Comparison of ENCODE assay signal across 9 cellular contexts in the genomic region with DNA sequence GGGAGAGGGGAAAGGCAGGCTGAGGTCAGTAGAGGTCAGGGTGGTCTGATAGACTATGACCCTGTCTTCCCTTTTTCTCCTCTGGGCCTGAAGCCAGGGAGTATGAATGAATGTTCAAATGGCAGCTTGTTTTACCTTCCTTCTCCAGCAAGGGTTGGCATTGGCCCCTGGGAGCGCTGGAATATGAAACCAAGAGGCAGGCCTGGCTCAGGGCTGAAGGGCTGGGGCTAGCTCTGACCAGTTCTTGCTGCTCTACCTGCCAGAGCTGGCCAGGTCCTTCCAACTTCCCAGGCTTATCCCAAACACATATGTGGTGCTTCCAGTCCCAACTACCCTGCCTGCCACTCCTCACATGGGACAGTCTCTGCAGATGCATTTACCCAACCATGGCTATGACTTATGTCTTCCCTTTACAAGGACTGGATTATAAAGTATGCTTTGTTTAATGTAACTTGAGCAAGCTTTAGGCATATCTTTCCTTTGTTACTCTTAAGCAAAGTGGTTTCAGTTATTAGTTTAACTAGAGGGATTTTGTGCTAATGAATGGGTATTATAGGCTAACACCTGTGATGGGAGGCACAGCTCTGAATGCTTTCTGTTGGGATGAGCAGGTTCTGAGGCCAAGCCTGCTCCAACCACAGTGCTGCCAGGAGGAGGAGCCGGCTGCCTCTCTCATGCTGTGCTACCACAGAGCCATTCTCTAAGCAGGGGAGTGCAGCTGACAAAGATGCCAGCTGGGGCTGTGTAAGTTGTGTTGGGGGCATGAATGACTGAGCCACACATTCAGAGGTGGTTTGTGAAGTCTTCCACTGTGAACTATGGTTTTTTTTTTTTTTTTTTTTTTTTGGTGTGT. TPM values are rescaled to one million over a fixed set of nuclear protein-coding genes. Genes with fewer than 3 reads are reported as not detected.
DNase-seq lines count a peak whose midpoint lies in the region; ATAC-seq, FAIRE-seq and TF ChIP-seq lines count a peak whose summit lies in the region.
"Had no signal": no experiment of that assay in that cellular context is flagged by ENCODE, and none has a peak within 500 bp of the region (broad histone marks: within the 10 kb centered on the region; RNA-seq: fewer than 3 reads in every experiment).

No MANE protein-coding gene starts in this region.

- FAIRE-seq in A549 (lab: Jason Lieb, UNC): no peak

- ATAC-seq in A549 (peak; percentile 64 to 80; a peak in 5 of 6 replicates), HG03196 (IDR thresholded peaks at IDR 0.05; ENCODE audit: unreplicated experiment) (no peak), GM19395 (IDR thresholded peaks at IDR 0.05; ENCODE audit: unreplicated experiment) (no peak)

- WGBS in A549 (ENCODE audit: missing lambda C conversion rate): 63% methylated on average over 2 of the region's 2 CpGs

- no peak overlapping the region for H3K4me2 ChIP-seq in A549

- no peaks in the 10 kb centered on the region for H3K4me1 ChIP-seq in A549

- CTCF ChIA-PET in A549 (lab: Yijun Ruan, JAX): interaction anchor here (0.6 to 2.9 kb wide), 9 partner anchors 11 to 75 kb away, joined by 3 to 26 read pairs (median 4); no protein-coding TSS in a partner anchor

- DNase-seq in A549 (ENCODE audit: low read depth in 1 of 2, low spot score in 1 of 2) (peak in 1 of 2 experiments; percentile 18), GM10266 (ENCODE audit: extremely low spot score) (no peak), iPS-NIHi7 (ENCODE audit: extremely low spot score) (peak; percentile 61), LoVo (ENCODE audit: low spot score) (no peak)
- DNase-seq in NK-92 treated with Interleukin-12 subunit alpha and Interleukin-12 subunit beta, amount 100 ng/mL, for 24 hours (lab: John Stamatoyannopoulos, UW): no peak
- DNase-seq: NCI-H187 had no signal

- no peak overlapping the region for H3K4me3 ChIP-seq in A549

- TF ChIP-seq CTCF in A549 (IDR thresholded peaks at IDR 0.05) (no peak), GM10266 (IDR thresholded peaks at IDR 0.05; ENCODE audit: control insufficient read depth, insufficient read depth, low read depth, missing control alignments) (peak; percentile 34), VCaP (conservative IDR thresholded peaks at IDR 0.05) (peak; percentile 37; the same call in 1 of the 2 replicates)

- no peak overlapping the region for H3K27ac ChIP-seq in A549
- H3K27ac ChIP-seq in VCaP: no peak overlapping the region

- TF ChIP-seq RAD21 in A549 (conservative IDR thresholded peaks at IDR 0.05 in 1 of 2, IDR thresholded peaks at IDR 0.05 in 1 of 2): no peak

- no peak for TF ChIP-seq POLR2A in A549 (IDR thresholded peaks at IDR 0.05; ENCODE audit: low read length)

- H3K9me3 ChIP-seq in A549: no peaks in the 10 kb centered on the region

- TF ChIP-seq EP300 in A549 (IDR thresholded peaks at IDR 0.05): no peak

- POLR2A ChIA-PET in A549 (lab: Yijun Ruan, JAX): no interaction called here

TF ChIP-seq in A549, 52 proteins besides CTCF, POLR2A, EP300 and RAD21:
- TF ChIP-seq, protein P1, sequence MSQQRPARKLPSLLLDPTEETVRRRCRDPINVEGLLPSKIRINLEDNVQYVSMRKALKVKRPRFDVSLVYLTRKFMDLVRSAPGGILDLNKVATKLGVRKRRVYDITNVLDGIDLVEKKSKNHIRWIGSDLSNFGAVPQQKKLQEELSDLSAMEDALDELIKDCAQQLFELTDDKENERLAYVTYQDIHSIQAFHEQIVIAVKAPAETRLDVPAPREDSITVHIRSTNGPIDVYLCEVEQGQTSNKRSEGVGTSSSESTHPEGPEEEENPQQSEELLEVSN (IDR thresholded peaks at IDR 0.05; ENCODE audit: borderline replicate concordance, low read depth): no peak
- TF ChIP-seq ZNF302 (CRISPR knock-in tag; IDR thresholded peaks at IDR 0.05) (no peak), KDM5A (IDR thresholded peaks at IDR 0.05) (no peak), ZC3H11A (IDR thresholded peaks at IDR 0.05) (no peak), RNF2 (IDR thresholded peaks at IDR 0.05; ENCODE audit: borderline replicate concordance, low read depth) (no peak), RARB (CRISPR knock-in tag; IDR thresholded peaks at IDR 0.05) (no peak), NPAS2 (CRISPR knock-in tag; IDR thresholded peaks at IDR 0.05; ENCODE audit: borderline replicate concordance) (no peak), USF2 (IDR thresholded peaks at IDR 0.05) (no peak), MYC (IDR thresholded peaks at IDR 0.05; ENCODE audit: borderline replicate concordance, low read length) (no peak), FOXS1 (CRISPR knock-in tag; IDR thresholded peaks at IDR 0.05) (no peak)
TF ChIP-seq in A549: peak in this region for 0.

RNA-seq across cellular contexts. Expression of gene CCNI2, which starts 6.1 kb away (rescaled TPM):
- polyA plus RNA-seq in A549 (2011; rRNA removed): 0.17 and 0.33 TPM in 2 replicates
- polyA plus RNA-seq in A549 (2012; cell fraction: cytosol; rRNA removed): 0.16 and 0.28 TPM in 2 replicates
- polyA plus RNA-seq in A549 (2012; cell fraction: nucleus; rRNA removed): 0.44 and 0.73 TPM in 2 replicates
- 0.07 to 0.26 TPM (median 0.17 TPM) in 3 replicates for polyA plus RNA-seq in A549 (2017; fragmentation: RNase III; extraction: RNeasy Plus Mini Kit Qiagen cat#74134 plus additional on column Dnase treatment)
- polyA minus RNA-seq in A549 (2011; rRNA and poly(A)+ RNA removed): 0.83 and 0.99 TPM in 2 replicates

RNA-seq across cellular contexts. Expression of gene KIF3A, which starts 16.0 kb away (rescaled TPM):
- polyA plus RNA-seq in A549 (2011; rRNA removed) (17.2 and 20.5 TPM in 2 replicates), A549 (2017; fragmentation: RNase III; extraction: RNeasy Plus Mini Kit Qiagen cat#74134 plus additional on column Dnase treatment) (12.8 to 15.6 TPM (median 13.8 TPM) in 3 replicates)
- 3.6 and 3.7 TPM in 2 replicates for polyA plus RNA-seq in A549 (2012; cell fraction: cytosol; rRNA removed)
- 3.7 and 6.4 TPM in 2 replicates for polyA plus RNA-seq in A549 (2012; cell fraction: nucleus; rRNA removed)
- polyA minus RNA-seq in A549 (2011; rRNA and poly(A)+ RNA removed): 3.9 and 6.7 TPM in 2 replicates

RNA-seq across cellular contexts. Expression of gene SEPTIN8, which starts 23.7 kb away (rescaled TPM):
- polyA plus RNA-seq in A549 (2011; rRNA removed): 29.2 and 29.6 TPM in 2 replicates
- 24.8 and 29.6 TPM in 2 replicates for polyA plus RNA-seq in A549 (2012; cell fraction: cytosol; rRNA removed)
- polyA plus RNA-seq in A549 (2012; cell fraction: nucleus; rRNA removed): 53.4 and 53.7 TPM in 2 replicates
- 19.0 to 21.7 TPM (median 20.8 TPM) in 3 replicates for polyA plus RNA-seq in A549 (2017; fragmentation: RNase III; extraction: RNeasy Plus Mini Kit Qiagen cat#74134 plus additional on column Dnase treatment)
- polyA minus RNA-seq in A549 (2011; rRNA and poly(A)+ RNA removed): 19.7 and 24.4 TPM in 2 replicates

RNA-seq across cellular contexts. Expression of gene SOWAHA, which starts 59.7 kb away (rescaled TPM):
- polyA plus RNA-seq in A549 (2011; rRNA removed) (0.07 and 0.10 TPM in 2 replicates), A549 (2017; fragmentation: RNase III; extraction: RNeasy Plus Mini Kit Qiagen cat#74134 plus additional on column Dnase treatment) (0.03 to 0.08 TPM (median 0.06 TPM) in 3 replicates)
- 0.09 and 0.19 TPM in 2 replicates for polyA plus RNA-seq in A549 (2012; cell fraction: cytosol; rRNA removed)
- 0.05 and 0.18 TPM in 2 replicates for polyA plus RNA-seq in A549 (2012; cell fraction: nucleus; rRNA removed)
- polyA minus RNA-seq in A549 (2011; rRNA and poly(A)+ RNA removed): 0.10 TPM in 1 of 2 replicates, not detected in the other

Comparison
In these comparisons a context has a peak if more than half of its experiments do, and no peak if none do; other contexts are left out.
1. ATAC-seq: peak in A549 (2 of 2); none in HG03196 (single experiment) and GM19395 (single experiment).